8 cellular contexts compared by ENCODE assay signal in genomic region chr18:77054288-77054605, GRCh38.
A peak's percentile ranks its signal among the peaks of the same experiment; 100 is the strongest.
DNase-seq lines count a peak whose midpoint lies in the region; ATAC-seq, FAIRE-seq and TF ChIP-seq lines count a peak whose summit lies in the region.

No MANE protein-coding gene starts in this region.

- FAIRE-seq in GM12892 (lab: Jason Lieb, UNC) = no peak

- peak overlapping the region; percentile 96 for H3K27ac Mint-ChIP-seq in activated CD4-positive, alpha-beta memory T cell treated with anti-CD3 and anti-CD28 coated beads for 36 hours

- no peaks in the 10 kb centered on the region for H3K9me3 ChIP-seq in mucosa of rectum (ENCODE audit: control insufficient read depth in 2 of 2, low read length in 2 of 2)

- peak overlapping the region in 1 of 2 donors; percentile 57 for H3K4me3 ChIP-seq in mucosa of rectum (ENCODE audit: low read length in 2 of 2)

- POLR2A ChIA-PET in activated CD4-positive, alpha-beta memory T cell treated with anti-CD3 and anti-CD28 coated beads for 36 hours (lab: Charles Lee) = interaction anchor here (0.7 to 2.1 kb wide), 12 partner anchors 9 to 78 kb away, joined by 3 to 14 read pairs (median 4); partner anchors contain the start of gene MBP

- intact Hi-C loops in activated CD4-positive, alpha-beta memory T cell treated with anti-CD3 and anti-CD28 coated beads for 36 hours (cut with micrococcal nuclease) = loop anchor here (1.0 kb wide), 2 partner anchors 8 to 13 kb away; no protein-coding TSS in a partner anchor

- H3K36me3 ChIP-seq in mucosa of rectum (ENCODE audit: control insufficient read depth in 2 of 2, insufficient read depth in 2 of 2, low read length in 2 of 2) = peaks cover 0 to 2% of the 10 kb centered on the region in 2 donors

- peaks cover 70% of the 10 kb centered on the region for H3K4me1 Mint-ChIP-seq in activated CD4-positive, alpha-beta memory T cell treated with anti-CD3 and anti-CD28 coated beads for 36 hours (ENCODE audit: low read depth)

- peak overlapping the region; percentile 21 to 65 for H3K9ac ChIP-seq in mucosa of rectum (ENCODE audit: low read depth in 1 of 2, low read length in 2 of 2)

- H3K27ac ChIP-seq in mucosa of rectum (ENCODE audit: low read depth in 2 of 2, low read length in 2 of 2) = peak overlapping the region; percentile 70 to 83

- ATAC-seq in GM18873 (IDR thresholded peaks at IDR 0.05; ENCODE audit: low FRiP score, unreplicated experiment) = peak; percentile 2
- ATAC-seq in HG03025 (IDR thresholded peaks at IDR 0.05; ENCODE audit: low FRiP score, unreplicated experiment) = peak; percentile 9

- CTCF ChIA-PET in activated CD4-positive, alpha-beta memory T cell treated with anti-CD3 and anti-CD28 coated beads for 36 hours (lab: Charles Lee) = interaction anchor here (0.7 to 11.9 kb wide), 15 partner anchors 8 to 252 kb away, joined by 3 to 88 read pairs (median 7); no protein-coding TSS in a partner anchor

- peaks cover 37 to 46% of the 10 kb centered on the region in 2 donors for H3K4me1 ChIP-seq in mucosa of rectum (ENCODE audit: control insufficient read depth in 2 of 2, insufficient read depth in 2 of 2, low read length in 2 of 2)

- H3K27me3 Mint-ChIP-seq in activated CD4-positive, alpha-beta memory T cell treated with anti-CD3 and anti-CD28 coated beads for 36 hours = no peaks in the 10 kb centered on the region

- peak; percentile 65 for DNase-seq in activated CD4-positive, alpha-beta memory T cell treated with anti-CD3 and anti-CD28 coated beads for 36 hours
- DNase-seq in DMS114 treated with DMSO at 0.1 percent for 48 hours (lab: John Stamatoyannopoulos, UW; ENCODE audit: unreplicated experiment) (no peak), NCI-H1930 (lab: John Stamatoyannopoulos, UW) (no peak), GM12892 (ENCODE audit: insufficient read length) (no peak), NCI-H146 (lab: John Stamatoyannopoulos, UW) (no peak)

- no peaks in the 10 kb centered on the region for H3K9me3 Mint-ChIP-seq in activated CD4-positive, alpha-beta memory T cell treated with anti-CD3 and anti-CD28 coated beads for 36 hours

- H3K27me3 ChIP-seq in mucosa of rectum (ENCODE audit: control insufficient read depth in 2 of 2, insufficient read depth in 2 of 2, low read length in 2 of 2) = no peaks in the 10 kb centered on the region

- H3K36me3 Mint-ChIP-seq in activated CD4-positive, alpha-beta memory T cell treated with anti-CD3 and anti-CD28 coated beads for 36 hours = peaks cover 5% of the 10 kb centered on the region

- peak overlapping the region; percentile 81 for H3K4me3 Mint-ChIP-seq in activated CD4-positive, alpha-beta memory T cell treated with anti-CD3 and anti-CD28 coated beads for 36 hours

- TF ChIP-seq POLR2A in GM12892 (IDR thresholded peaks at IDR 0.05; ENCODE audit: low read depth, low read length) = no peak
